In the genomic region with DNA sequence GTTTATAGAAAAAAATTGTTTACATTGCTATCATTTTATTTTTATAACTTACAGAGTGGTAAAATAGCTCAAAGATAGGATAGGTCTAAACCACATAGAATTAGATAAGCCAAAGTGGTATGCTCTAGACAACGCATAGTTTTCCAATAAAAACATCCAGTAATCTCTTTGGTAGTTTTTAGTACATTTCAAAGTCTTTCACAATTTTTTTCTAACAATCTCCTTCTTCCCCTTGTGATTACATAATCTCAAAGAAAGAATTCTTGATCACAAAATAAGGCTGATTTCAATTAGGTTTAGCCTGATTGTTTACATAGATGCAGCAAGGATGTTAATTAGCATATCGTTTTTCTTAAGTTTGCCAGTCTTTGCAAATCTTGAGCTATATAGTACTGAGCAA, we compare ENCODE assay signal across 23 cellular contexts.
"Had no signal": no experiment of that assay in that cellular context is flagged by ENCODE, and none has a peak within 500 bp of the region (broad histone marks: within the 10 kb centered on the region; RNA-seq: fewer than 3 reads in every experiment).

No MANE protein-coding gene starts in this region.

- H3K4me1 Mint-ChIP-seq: naive B cell, neural crest cell had no signal

- H3K27ac Mint-ChIP-seq: activated naive CD8-positive, alpha-beta T cell; activated T-helper 2 cell treated with anti-CD3 and anti-CD28 coated beads, Interferon-gamma antibody, Interleukin-2, Interleukin-4, amounts not matched to agents 10 μg/mL and 5 μg/mL and 100 μg/mL, durations not matched to agents 14 hours and 24 hours and 36 hours; naive B cell; type B pancreatic cell had no signal

- H3K36me3 Mint-ChIP-seq: naive B cell, type B pancreatic cell had no signal

- H3K4me3 Mint-ChIP-seq: activated naive CD8-positive, alpha-beta T cell; activated T-cell treated with anti-CD3 and anti-CD28 coated beads, Interleukin-2, amount 50 U/mL, for 4 hours; naive B cell; neural crest cell; type B pancreatic cell had no signal

- H3K27ac ChIP-seq: gastroesophageal sphincter, heart left ventricle, thoracic aorta had no signal

- DNase-seq: activated CD8-positive, alpha-beta memory T cell treated with anti-CD3 and anti-CD28 coated beads for 24 hours; activated CD8-positive, alpha-beta memory T cell treated with anti-CD3 and anti-CD28 coated beads, Interleukin-2, amount 50 U/mL, for 48 hours; activated naive CD4-positive, alpha-beta T cell; activated T-cell treated with anti-CD3 and anti-CD28 coated beads, Interleukin-2, amount 50 U/mL, for 4 hours; amniotic stem cell; cerebellar nuclear complex; cortex of kidney; heart left ventricle; islet precursor cell; left cardiac atrium; mesenchymal stem cell; naive B cell; stimulated activated CD4-positive, alpha-beta T cell treated with anti-CD3 and anti-CD28 coated beads, Interleukin-4, amount 100 ng/mL, for 24 hours; stimulated activated naive CD4-positive, alpha-beta T cell treated with Interleukin-2 at 50 U/mL for 16 hours; T-helper 9 cell had no signal

- H3K9me3 Mint-ChIP-seq: activated T-cell treated with anti-CD3 and anti-CD28 coated beads, Interleukin-2, amount 50 U/mL, for 4 hours; activated T-helper 2 cell treated with anti-CD3 and anti-CD28 coated beads, Interferon-gamma antibody, Interleukin-2, Interleukin-4, amounts not matched to agents 10 μg/mL and 5 μg/mL and 100 μg/mL, durations not matched to agents 14 hours and 24 hours and 36 hours; naive B cell; neural crest cell; type B pancreatic cell had no signal

- H3K27me3 ChIP-seq: heart left ventricle had no signal

- H3K9me3 ChIP-seq: thoracic aorta had no signal

- H3K4me3 ChIP-seq: gastroesophageal sphincter, heart left ventricle, thoracic aorta had no signal

- FAIRE-seq: bronchial epithelial cell, endometrium had no signal

- H3K36me3 ChIP-seq: gastroesophageal sphincter, heart left ventricle, thoracic aorta had no signal

- H3K27me3 Mint-ChIP-seq: activated naive CD8-positive, alpha-beta T cell; naive B cell; type B pancreatic cell had no signal

- H3K4me1 ChIP-seq: gastroesophageal sphincter, heart left ventricle had no signal

- ATAC-seq: activated T-cell treated with anti-CD3 and anti-CD28 coated beads, Interleukin-2, amount 50 U/mL, for 4 hours; gastroesophageal sphincter; heart left ventricle; left cardiac atrium had no signal
